In the genomic region with DNA sequence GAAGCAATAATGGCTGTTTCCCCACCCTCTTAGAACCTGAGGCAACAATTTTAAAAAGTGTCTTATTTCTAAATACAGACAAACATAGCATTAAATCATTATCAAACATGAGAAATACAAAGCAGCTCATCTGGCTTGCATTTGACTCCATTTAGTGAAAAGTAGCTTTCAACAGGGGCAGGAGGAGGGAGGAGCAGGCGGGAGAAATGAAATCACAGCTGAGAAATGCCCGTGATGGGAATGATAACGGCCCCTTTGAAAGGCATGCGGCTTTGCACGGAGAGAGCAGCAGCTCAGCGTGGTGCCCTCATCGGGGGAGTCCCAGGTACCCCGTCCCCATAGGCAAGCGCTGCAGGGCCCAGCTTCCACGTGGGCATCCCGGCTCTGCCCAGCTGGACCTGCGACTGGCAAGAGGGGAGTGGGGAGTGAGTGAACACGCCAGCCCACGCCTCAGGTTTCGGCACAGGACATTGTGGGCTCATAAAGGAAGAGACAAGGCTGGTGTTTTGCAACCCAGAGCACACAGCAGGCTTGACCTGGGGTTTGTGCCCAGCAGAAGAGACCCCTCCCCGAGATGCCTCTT, we compare ENCODE assay signal across 20 cellular contexts.
DNase-seq lines count a peak whose midpoint lies in the region; ATAC-seq, FAIRE-seq and TF ChIP-seq lines count a peak whose summit lies in the region.
"Had no signal": no experiment of that assay in that cellular context is flagged by ENCODE, and none has a peak within 500 bp of the region (broad histone marks: within the 10 kb centered on the region; RNA-seq: fewer than 3 reads in every experiment).

No MANE protein-coding gene starts in this region.

- H2BK20ac ChIP-seq in IMR-90 (ENCODE audit: low read depth, low read length): no peak overlapping the region

- H3K9me3 ChIP-seq in BLaER1 (peaks cover 17% of the 10 kb centered on the region), IMR-90 (ENCODE audit: control insufficient read depth, insufficient read depth, low read length) (peaks cover 2% of the 10 kb centered on the region; the same call in 1 of the 2 replicates), K562 (replicated peaks; ENCODE audit: control insufficient read depth, insufficient read depth, low read depth, low read length) (peaks cover 3% of the 10 kb centered on the region; the same call in 1 of the 2 replicates), neural progenitor cell (ENCODE audit: low read depth) (no peaks in the 10 kb centered on the region), tibial nerve (no peaks in the 10 kb centered on the region)
- H3K9me3 ChIP-seq: HAP-1 had no signal

- H3K79me1 ChIP-seq in IMR-90 (ENCODE audit: low read depth in 1 of 2, low read length in 2 of 2): no peaks in the 10 kb centered on the region

- H3K9me1 ChIP-seq in IMR-90 (ENCODE audit: insufficient read depth, low read length) (no peaks in the 10 kb centered on the region), K562 (ENCODE audit: control insufficient read depth, insufficient read depth, low read length) (no peaks in the 10 kb centered on the region)

- H2AK9ac ChIP-seq in IMR-90 (replicated peaks; ENCODE audit: low read depth, low read length, poor library complexity): no peak overlapping the region

- H3K4me1 ChIP-seq in BLaER1: peaks cover 51% of the 10 kb centered on the region
- H3K4me1 ChIP-seq in IMR-90 (ENCODE audit: control insufficient read depth, insufficient read depth, low read length): no peaks in the 10 kb centered on the region
- peaks cover 0 to 20% of the 10 kb centered on the region in 2 experiments; a peak in 1 of 5 replicates for H3K4me1 ChIP-seq in K562 (replicated peaks in 1 of 2; ENCODE audit: control insufficient read depth in 2 of 2, insufficient read depth in 2 of 2, low read length in 2 of 2)
- no peaks in the 10 kb centered on the region for H3K4me1 ChIP-seq in neural progenitor cell
- no peaks in the 10 kb centered on the region for H3K4me1 ChIP-seq in tibial nerve
- H3K4me1 ChIP-seq: HAP-1 had no signal

- no TSS peak for BruUV-seq in IMR-90 (replicated peaks; lab: Mats Ljungman, UMichigan)
- no TSS peak for BruUV-seq in K562 (replicated peaks; lab: Mats Ljungman, UMichigan)

- POLR2A ChIA-PET in IMR-90 (lab: Charles Lee; ENCODE audit: unreplicated experiment): no interaction called here
- POLR2A ChIA-PET in K562 (lab: Yijun Ruan, JAX): interaction anchor here (0.6 kb wide), 1 partner anchor 10 kb away, joined by 3 read pairs; no protein-coding TSS in a partner anchor

- H3K4me1 Mint-ChIP-seq in neural progenitor cell: peaks cover 8% of the 10 kb centered on the region
- H3K4me1 Mint-ChIP-seq in T-helper 2 cell treated with Interferon-gamma antibody and Interleukin-4, amounts not matched to agents 5 μg/mL and 100 μg/mL, for 36 hours (ENCODE audit: low read depth): no peaks in the 10 kb centered on the region

- DNase-seq in IMR-90 (no peak), K562 (ENCODE audit: extremely low read depth in 1 of 4, low spot score in 3 of 4) (no peak), neural progenitor cell (ENCODE audit: low spot score) (no peak), tibial nerve (ENCODE audit: low spot score in 2 of 2) (no peak), SHP77 (lab: John Stamatoyannopoulos, UW) (no peak)
- DNase-seq in T-helper 2 cell treated with Interferon-gamma antibody and Interleukin-4, amounts not matched to agents 5 μg/mL and 100 μg/mL, for 36 hours (ENCODE audit: low spot score): no peak
- DNase-seq: ACHN, COR-L47, DMS153, DMS79 treated with DMSO at 0.1 percent for 48 hours, EL had no signal

- peak overlapping the region; percentile 32 for H2AFZ ChIP-seq in IMR-90 (replicated peaks; ENCODE audit: low read length, poor library complexity)
- H2AFZ ChIP-seq in K562 (ENCODE audit: low read depth, low read length): no peak overlapping the region
- H2AFZ ChIP-seq in neural progenitor cell (replicated peaks): no peak overlapping the region

- H2AK5ac ChIP-seq in IMR-90 (ENCODE audit: low read depth, low read length): no peak overlapping the region

- FAIRE-seq in K562 (lab: Jason Lieb, UNC): no peak
- FAIRE-seq: D721Med, G401.6, GM12891, GM19239, H1 had no signal

- H3F3A ChIP-seq in neural progenitor cell (ENCODE audit: low read depth): no peaks in the 10 kb centered on the region

- H3K4me3 ChIP-seq in BLaER1: no peak overlapping the region
- H3K4me3 ChIP-seq in IMR-90 (ENCODE audit: insufficient read depth, low read depth, low read length): no peak overlapping the region
- H3K4me3 ChIP-seq in K562: no peak overlapping the region
- no peak overlapping the region for H3K4me3 ChIP-seq in neural progenitor cell
- no peak overlapping the region for H3K4me3 ChIP-seq in tibial nerve
- H3K4me3 ChIP-seq: HAP-1 had no signal

- no peak overlapping the region for H3K56ac ChIP-seq in IMR-90 (ENCODE audit: extremely low read depth, insufficient read depth, low read length)

- in situ Hi-C loops in IMR-90 (cut with MboI; ENCODE audit: low sequenced_read_pairs): no loop called here
- in situ Hi-C loops in K562 (cut with MboI): no loop called here

- H4K91ac ChIP-seq in IMR-90 (ENCODE audit: insufficient read depth, low read depth, low read length): no peak overlapping the region

- no peaks in the 10 kb centered on the region for H3K9me3 Mint-ChIP-seq in neural progenitor cell
- no peaks in the 10 kb centered on the region for H3K9me3 Mint-ChIP-seq in T-helper 2 cell treated with Interferon-gamma antibody and Interleukin-4, amounts not matched to agents 5 μg/mL and 100 μg/mL, for 36 hours
- H3K9me3 Mint-ChIP-seq: CD8-positive, alpha-beta T cell had no signal

- no peak overlapping the region for H3K4ac ChIP-seq in IMR-90 (ENCODE audit: low read depth, low read length)

- no peak overlapping the region for H4K8ac ChIP-seq in IMR-90 (ENCODE audit: low read depth in 2 of 2, low read length in 2 of 2)

- H3K79me2 ChIP-seq in K562 (ENCODE audit: control insufficient read depth, insufficient read depth, low read length) (no peaks in the 10 kb centered on the region), neural progenitor cell (ENCODE audit: low read depth) (no peaks in the 10 kb centered on the region)

- H4K5ac ChIP-seq in IMR-90 (ENCODE audit: low read depth, low read length): no peak overlapping the region

- H3K4me2 ChIP-seq in BLaER1: peak overlapping the region; percentile 71
- H3K4me2 ChIP-seq in IMR-90 (ENCODE audit: low read depth, low read length): no peak overlapping the region
- H3K4me2 ChIP-seq in K562 (ENCODE audit: insufficient read depth, low read length): no peak overlapping the region
- no peak overlapping the region for H3K4me2 ChIP-seq in neural progenitor cell

- H3K27ac ChIP-seq in BLaER1: no peak overlapping the region; the same call in 1 of the 2 replicates
- no peak overlapping the region for H3K27ac ChIP-seq in IMR-90 (ENCODE audit: insufficient read depth, low read length)
- H3K27ac ChIP-seq in K562 (ENCODE audit: extremely low read depth, low read depth, low read length): no peak overlapping the region
- H3K27ac ChIP-seq in neural progenitor cell: no peak overlapping the region
- H3K27ac ChIP-seq in tibial nerve: no peak overlapping the region
- H3K27ac ChIP-seq: C4-2B had no signal

- TF ChIP-seq RAD21 in IMR-90 (IDR thresholded peaks at IDR 0.05; ENCODE audit: low read length) (no peak), K562 (CRISPR knock-in tag; conservative IDR thresholded peaks at IDR 0.05 in 1 of 2, IDR thresholded peaks at IDR 0.05 in 1 of 2) (no peak)

- peak overlapping the region; percentile 80 for H3K27ac Mint-ChIP-seq in neural progenitor cell
- H3K27ac Mint-ChIP-seq in T-helper 2 cell treated with Interferon-gamma antibody and Interleukin-4, amounts not matched to agents 5 μg/mL and 100 μg/mL, for 36 hours: no peak overlapping the region
- H3K27ac Mint-ChIP-seq: CD8-positive, alpha-beta T cell had no signal

- H3K27me3 ChIP-seq in BLaER1 (no peaks in the 10 kb centered on the region), IMR-90 (ENCODE audit: control insufficient read depth, insufficient read depth, low read length) (no peaks in the 10 kb centered on the region), K562 (ENCODE audit: control insufficient read depth in 2 of 2, insufficient read depth in 2 of 2, low read length in 2 of 2) (peaks cover 0 to 4% of the 10 kb centered on the region in 2 experiments; a peak in 1 of 5 replicates), neural progenitor cell (no peaks in the 10 kb centered on the region), tibial nerve (no peaks in the 10 kb centered on the region)

- H3K36me3 ChIP-seq in BLaER1: peaks cover 17% of the 10 kb centered on the region
- H3K36me3 ChIP-seq in IMR-90 (ENCODE audit: control insufficient read depth, insufficient read depth, low read length): no peaks in the 10 kb centered on the region
- H3K36me3 ChIP-seq in K562 (ENCODE audit: control insufficient read depth, insufficient read depth, low read length): 0 out of 3 replicates have a peak, but pooled peaks cover 3% of the 10 kb centered on the region
- H3K36me3 ChIP-seq in neural progenitor cell: no peaks in the 10 kb centered on the region
- peaks cover 0 to 55% (median 0%) of the 10 kb centered on the region in 3 donors for H3K36me3 ChIP-seq in tibial nerve
- H3K36me3 ChIP-seq: HAP-1 had no signal

- dilution Hi-C loops in IMR-90 (cut with HindIII; ENCODE audit: low sequenced_read_pairs, unreplicated experiment): no loop called here

- H3K18ac ChIP-seq in IMR-90 (ENCODE audit: low read depth, low read length): no peak overlapping the region

- H2BK15ac ChIP-seq in IMR-90 (ENCODE audit: low read depth, low read length): no peak overlapping the region

- H3K36me3 Mint-ChIP-seq in neural progenitor cell: peaks cover 10% of the 10 kb centered on the region
- H3K36me3 Mint-ChIP-seq in T-helper 2 cell treated with Interferon-gamma antibody and Interleukin-4, amounts not matched to agents 5 μg/mL and 100 μg/mL, for 36 hours (ENCODE audit: low read depth): no peaks in the 10 kb centered on the region

- H3K4me3 Mint-ChIP-seq in neural progenitor cell: no peak overlapping the region
- no peak overlapping the region for H3K4me3 Mint-ChIP-seq in T-helper 2 cell treated with Interferon-gamma antibody and Interleukin-4, amounts not matched to agents 5 μg/mL and 100 μg/mL, for 36 hours
- H3K4me3 Mint-ChIP-seq: CD8-positive, alpha-beta T cell had no signal

- H3K14ac ChIP-seq in IMR-90 (replicated peaks; ENCODE audit: low read depth, low read length): no peak overlapping the region

- peaks cover 2% of the 10 kb centered on the region for H3K27me3 Mint-ChIP-seq in neural progenitor cell (ENCODE audit: insufficient read depth, low read depth)
- H3K27me3 Mint-ChIP-seq in T-helper 2 cell treated with Interferon-gamma antibody and Interleukin-4, amounts not matched to agents 5 μg/mL and 100 μg/mL, for 36 hours (ENCODE audit: low read depth): no peaks in the 10 kb centered on the region

- intact Hi-C loops in IMR-90 (cut with micrococcal nuclease): no loop called here
- intact Hi-C loops in K562 (cut with micrococcal nuclease): no loop called here

- 55% methylated on average over 4 of the region's 16 CpGs; no CpG with 5 or more reads in 1 of the 2 experiments for WGBS in IMR-90 (ENCODE audit: extremely low coverage in 2 of 2, insufficient read length in 1 of 2), 2 experiments
- whole genome bisulfite sequencing in K562 (ENCODE audit: insufficient coverage, low coverage, missing lambda C conversion rate): 36% methylated on average over 16 of the region's 16 CpGs
- WGBS in tibial nerve, 2 donors: 53 to 61% methylated on average over 15 to 16 of the region's 16 CpGs

- CTCF ChIA-PET in IMR-90 (lab: Yijun Ruan, JAX): no interaction called here
- CTCF ChIA-PET in K562 (lab: Yijun Ruan, JAX; ENCODE audit: low intra/inter-chr PET ratio): no interaction called here

- H3K9ac ChIP-seq in BLaER1 (no peak overlapping the region), IMR-90 (ENCODE audit: low read depth, low read length) (no peak overlapping the region), K562 (ENCODE audit: insufficient read depth in 1 of 2, low read depth in 2 of 2, low read length in 2 of 2) (no peak overlapping the region), neural progenitor cell (no peak overlapping the region)

- H4K20me1 ChIP-seq in BLaER1 (no peaks in the 10 kb centered on the region), IMR-90 (ENCODE audit: insufficient read depth, low read length) (no peaks in the 10 kb centered on the region), K562 (replicated peaks; ENCODE audit: control insufficient read depth, insufficient read depth, low read length) (no peaks in the 10 kb centered on the region; the same call in 1 of the 2 replicates), neural progenitor cell (ENCODE audit: low read depth) (no peaks in the 10 kb centered on the region)

- H3K23ac ChIP-seq in IMR-90 (ENCODE audit: low read depth, low read length): no peak overlapping the region

- ATAC-seq in IMR-90 (ENCODE audit: low read depth): no peak
- ATAC-seq in K562: no peak
- ATAC-seq: CD8-positive, alpha-beta T cell had no signal

- H2BK5ac ChIP-seq in IMR-90 (ENCODE audit: low read depth, low read length, poor library complexity, severe bottlenecking): no peak overlapping the region

- H2BK120ac ChIP-seq in IMR-90 (ENCODE audit: low read depth, low read length): no peak overlapping the region

- TF ChIP-seq POLR2A in IMR-90 (IDR thresholded peaks at IDR 0.05; ENCODE audit: low read depth, low read length) (no peak), K562 (conservative IDR thresholded peaks at IDR 0.05) (no peak), tibial nerve (IDR thresholded peaks at IDR 0.05) (no peak)

- TF ChIP-seq CTCF in IMR-90 (conservative IDR thresholded peaks at IDR 0.05; ENCODE audit: low read depth, low read length) (no peak), K562 (IDR thresholded peaks at IDR 0.05 in 2 of 3, conservative IDR thresholded peaks at IDR 0.05 in 1 of 3; ENCODE audit: insufficient read depth in 2 of 3, low read depth in 1 of 3, low read length in 3 of 3) (no peak), neural progenitor cell (IDR thresholded peaks at IDR 0.05) (no peak), tibial nerve (IDR thresholded peaks at IDR 0.05) (no peak)

- TF ChIP-seq EP300 in K562 (IDR thresholded peaks at IDR 0.05; ENCODE audit: low read length) (no peak), tibial nerve (IDR thresholded peaks at IDR 0.05) (no peak)
